1 cellular context compared by ENCODE assay signal in genomic region chr18:13796515-13796914, GRCh38.
TF ChIP-seq lines count a peak whose summit lies in the region.

No MANE protein-coding gene starts in this region.

TF ChIP-seq in H1, 55 proteins besides CTCF, POLR2A, EP300 and RAD21:
- no peak for TF ChIP-seq GTF2F1 (IDR thresholded peaks at IDR 0.05; ENCODE audit: borderline replicate concordance, low read depth, low read length)
- TF ChIP-seq CBX5 (IDR thresholded peaks at IDR 0.05; ENCODE audit: low read depth, low read length) = no peak
- TF ChIP-seq RBBP5 (IDR thresholded peaks at IDR 0.05; ENCODE audit: borderline replicate concordance, low read depth, low read length) = no peak
- no peak for TF ChIP-seq KDM5A (IDR thresholded peaks at IDR 0.05; ENCODE audit: low read length)
- TF ChIP-seq EZH2 (IDR thresholded peaks at IDR 0.05; ENCODE audit: low read depth, low read length, severe bottlenecking) = no peak
- TF ChIP-seq SP4 (IDR thresholded peaks at IDR 0.05; ENCODE audit: low read length) = no peak
- no peak for TF ChIP-seq POU5F1 (IDR thresholded peaks at IDR 0.05; ENCODE audit: low read depth, low read length)
- TF ChIP-seq GABPA (IDR thresholded peaks at IDR 0.05; ENCODE audit: borderline replicate concordance, insufficient read depth, low read length) = no peak
- TF ChIP-seq ASH2L (IDR thresholded peaks at IDR 0.05; ENCODE audit: low read length) = no peak
- TF ChIP-seq, protein P1, sequence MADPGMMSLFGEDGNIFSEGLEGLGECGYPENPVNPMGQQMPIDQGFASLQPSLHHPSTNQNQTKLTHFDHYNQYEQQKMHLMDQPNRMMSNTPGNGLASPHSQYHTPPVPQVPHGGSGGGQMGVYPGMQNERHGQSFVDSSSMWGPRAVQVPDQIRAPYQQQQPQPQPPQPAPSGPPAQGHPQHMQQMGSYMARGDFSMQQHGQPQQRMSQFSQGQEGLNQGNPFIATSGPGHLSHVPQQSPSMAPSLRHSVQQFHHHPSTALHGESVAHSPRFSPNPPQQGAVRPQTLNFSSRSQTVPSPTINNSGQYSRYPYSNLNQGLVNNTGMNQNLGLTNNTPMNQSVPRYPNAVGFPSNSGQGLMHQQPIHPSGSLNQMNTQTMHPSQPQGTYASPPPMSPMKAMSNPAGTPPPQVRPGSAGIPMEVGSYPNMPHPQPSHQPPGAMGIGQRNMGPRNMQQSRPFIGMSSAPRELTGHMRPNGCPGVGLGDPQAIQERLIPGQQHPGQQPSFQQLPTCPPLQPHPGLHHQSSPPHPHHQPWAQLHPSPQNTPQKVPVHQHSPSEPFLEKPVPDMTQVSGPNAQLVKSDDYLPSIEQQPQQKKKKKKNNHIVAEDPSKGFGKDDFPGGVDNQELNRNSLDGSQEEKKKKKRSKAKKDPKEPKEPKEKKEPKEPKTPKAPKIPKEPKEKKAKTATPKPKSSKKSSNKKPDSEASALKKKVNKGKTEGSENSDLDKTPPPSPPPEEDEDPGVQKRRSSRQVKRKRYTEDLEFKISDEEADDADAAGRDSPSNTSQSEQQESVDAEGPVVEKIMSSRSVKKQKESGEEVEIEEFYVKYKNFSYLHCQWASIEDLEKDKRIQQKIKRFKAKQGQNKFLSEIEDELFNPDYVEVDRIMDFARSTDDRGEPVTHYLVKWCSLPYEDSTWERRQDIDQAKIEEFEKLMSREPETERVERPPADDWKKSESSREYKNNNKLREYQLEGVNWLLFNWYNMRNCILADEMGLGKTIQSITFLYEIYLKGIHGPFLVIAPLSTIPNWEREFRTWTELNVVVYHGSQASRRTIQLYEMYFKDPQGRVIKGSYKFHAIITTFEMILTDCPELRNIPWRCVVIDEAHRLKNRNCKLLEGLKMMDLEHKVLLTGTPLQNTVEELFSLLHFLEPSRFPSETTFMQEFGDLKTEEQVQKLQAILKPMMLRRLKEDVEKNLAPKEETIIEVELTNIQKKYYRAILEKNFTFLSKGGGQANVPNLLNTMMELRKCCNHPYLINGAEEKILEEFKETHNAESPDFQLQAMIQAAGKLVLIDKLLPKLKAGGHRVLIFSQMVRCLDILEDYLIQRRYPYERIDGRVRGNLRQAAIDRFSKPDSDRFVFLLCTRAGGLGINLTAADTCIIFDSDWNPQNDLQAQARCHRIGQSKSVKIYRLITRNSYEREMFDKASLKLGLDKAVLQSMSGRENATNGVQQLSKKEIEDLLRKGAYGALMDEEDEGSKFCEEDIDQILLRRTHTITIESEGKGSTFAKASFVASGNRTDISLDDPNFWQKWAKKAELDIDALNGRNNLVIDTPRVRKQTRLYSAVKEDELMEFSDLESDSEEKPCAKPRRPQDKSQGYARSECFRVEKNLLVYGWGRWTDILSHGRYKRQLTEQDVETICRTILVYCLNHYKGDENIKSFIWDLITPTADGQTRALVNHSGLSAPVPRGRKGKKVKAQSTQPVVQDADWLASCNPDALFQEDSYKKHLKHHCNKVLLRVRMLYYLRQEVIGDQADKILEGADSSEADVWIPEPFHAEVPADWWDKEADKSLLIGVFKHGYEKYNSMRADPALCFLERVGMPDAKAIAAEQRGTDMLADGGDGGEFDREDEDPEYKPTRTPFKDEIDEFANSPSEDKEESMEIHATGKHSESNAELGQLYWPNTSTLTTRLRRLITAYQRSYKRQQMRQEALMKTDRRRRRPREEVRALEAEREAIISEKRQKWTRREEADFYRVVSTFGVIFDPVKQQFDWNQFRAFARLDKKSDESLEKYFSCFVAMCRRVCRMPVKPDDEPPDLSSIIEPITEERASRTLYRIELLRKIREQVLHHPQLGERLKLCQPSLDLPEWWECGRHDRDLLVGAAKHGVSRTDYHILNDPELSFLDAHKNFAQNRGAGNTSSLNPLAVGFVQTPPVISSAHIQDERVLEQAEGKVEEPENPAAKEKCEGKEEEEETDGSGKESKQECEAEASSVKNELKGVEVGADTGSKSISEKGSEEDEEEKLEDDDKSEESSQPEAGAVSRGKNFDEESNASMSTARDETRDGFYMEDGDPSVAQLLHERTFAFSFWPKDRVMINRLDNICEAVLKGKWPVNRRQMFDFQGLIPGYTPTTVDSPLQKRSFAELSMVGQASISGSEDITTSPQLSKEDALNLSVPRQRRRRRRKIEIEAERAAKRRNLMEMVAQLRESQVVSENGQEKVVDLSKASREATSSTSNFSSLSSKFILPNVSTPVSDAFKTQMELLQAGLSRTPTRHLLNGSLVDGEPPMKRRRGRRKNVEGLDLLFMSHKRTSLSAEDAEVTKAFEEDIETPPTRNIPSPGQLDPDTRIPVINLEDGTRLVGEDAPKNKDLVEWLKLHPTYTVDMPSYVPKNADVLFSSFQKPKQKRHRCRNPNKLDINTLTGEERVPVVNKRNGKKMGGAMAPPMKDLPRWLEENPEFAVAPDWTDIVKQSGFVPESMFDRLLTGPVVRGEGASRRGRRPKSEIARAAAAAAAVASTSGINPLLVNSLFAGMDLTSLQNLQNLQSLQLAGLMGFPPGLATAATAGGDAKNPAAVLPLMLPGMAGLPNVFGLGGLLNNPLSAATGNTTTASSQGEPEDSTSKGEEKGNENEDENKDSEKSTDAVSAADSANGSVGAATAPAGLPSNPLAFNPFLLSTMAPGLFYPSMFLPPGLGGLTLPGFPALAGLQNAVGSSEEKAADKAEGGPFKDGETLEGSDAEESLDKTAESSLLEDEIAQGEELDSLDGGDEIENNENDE (IDR thresholded peaks at IDR 0.05; ENCODE audit: insufficient replicate concordance, low read length) = no peak
- no peak for TF ChIP-seq KDM4A (IDR thresholded peaks at IDR 0.05; ENCODE audit: low read depth, low read length, severe bottlenecking)
- no peak for TF ChIP-seq E2F6 (IDR thresholded peaks at IDR 0.05)
- no peak for TF ChIP-seq SP2 (IDR thresholded peaks at IDR 0.05; ENCODE audit: low read length)
- no peak for TF ChIP-seq RXRA (IDR thresholded peaks at IDR 0.05; ENCODE audit: insufficient read depth, low read depth, low read length)
- no peak for TF ChIP-seq JUN (IDR thresholded peaks at IDR 0.05; ENCODE audit: low read depth, low read length)
- no peak for TF ChIP-seq USF2 (IDR thresholded peaks at IDR 0.05; ENCODE audit: low read length)
- no peak for TF ChIP-seq POLR2AphosphoS5 (IDR thresholded peaks at IDR 0.05; ENCODE audit: low read depth, low read length)
